Comparison of ENCODE assay signal across 28 cellular contexts in genomic region chr2:9192712-9193111, GRCh38. TPM values are rescaled to one million over a fixed set of nuclear protein-coding genes. Genes with fewer than 3 reads are reported as not detected.
DNase-seq lines count a peak whose midpoint lies in the region; ATAC-seq and TF ChIP-seq lines count a peak whose summit lies in the region.
"Had no signal": no experiment of that assay in that cellular context is flagged by ENCODE, and none has a peak within 500 bp of the region (broad histone marks: within the 10 kb centered on the region; RNA-seq: fewer than 3 reads in every experiment).

No MANE protein-coding gene starts in this region.

- DNase-seq in IMR-90 (no peak), mesenchymal stem cell (no peak), suprapubic skin (ENCODE audit: low spot score in 2 of 2) (no peak), NCI-H187 (lab: John Stamatoyannopoulos, UW) (no peak), KBM-7 (no peak)
- DNase-seq: ACHN; activated CD4-positive, alpha-beta T cell treated with anti-CD3 and anti-CD28 coated beads for 1 hour; activated CD8-positive, alpha-beta T cell treated with anti-CD3 and anti-CD28 coated beads, Interleukin-2, amount 10 ng/mL, durations not matched to agents 7 days and 5 days; activated effector memory CD4-positive, alpha-beta T cell treated with anti-CD3 and anti-CD28 coated beads, Interleukin-2, amount 50 U/mL, for 16 hours; activated T-cell treated with anti-CD3 and anti-CD28 coated beads for 4 hours; colonic mucosa; GOT3; kidney; NCI-H2029; NCI-H2227 treated with DMSO at 0.1 percent for 48 hours; NCI-H774; RPMI8226; stimulated activated CD4-positive, alpha-beta T cell treated with anti-CD3 and anti-CD28 coated beads, Interleukin-4, amount 100 ng/mL, for 4 hours; stimulated activated naive CD4-positive, alpha-beta T cell treated with Interleukin-2 at 50 U/mL for 16 hours; T-helper 17 cell had no signal

- H3K27ac ChIP-seq in ACC112 (ENCODE audit: low read depth, low read length) (peak overlapping the region; percentile 95), IMR-90 (ENCODE audit: insufficient read depth, low read length) (peak overlapping the region; percentile 16; the same call in 1 of the 2 replicates), mesenchymal stem cell (ENCODE audit: low read length, poor library complexity, severe bottlenecking) (no peak overlapping the region), suprapubic skin (peak overlapping the region; percentile 64)
- H3K27ac ChIP-seq: C4-2B, neutrophil, SK-N-MC had no signal

- H2AK5ac ChIP-seq in IMR-90 (ENCODE audit: low read depth, low read length) = peak overlapping the region; percentile 53; the same call in 1 of the 2 replicates
- H2AK5ac ChIP-seq in mesenchymal stem cell (ENCODE audit: low read length, severe bottlenecking) = no peak overlapping the region

- peak overlapping the region; percentile 25 for H2AK9ac ChIP-seq in IMR-90 (replicated peaks; ENCODE audit: low read depth, low read length, poor library complexity)

- H3K4me2 ChIP-seq in IMR-90 (ENCODE audit: low read depth, low read length) = no peak overlapping the region
- no peak overlapping the region for H3K4me2 ChIP-seq in mesenchymal stem cell (ENCODE audit: low read length, poor library complexity, severe bottlenecking)

- POLR2A ChIA-PET in IMR-90 (lab: Charles Lee; ENCODE audit: unreplicated experiment) = no interaction called here

- TF ChIP-seq EP300 in suprapubic skin (IDR thresholded peaks at IDR 0.05) = no peak

- H3K9me1 ChIP-seq in IMR-90 (ENCODE audit: insufficient read depth, low read length) = peaks cover 7% of the 10 kb centered on the region; the same call in 1 of the 2 replicates

- H3K18ac ChIP-seq in IMR-90 (ENCODE audit: low read depth, low read length) = no peak overlapping the region; the same call in 1 of the 2 replicates
- H3K18ac ChIP-seq in mesenchymal stem cell (ENCODE audit: low read depth in 1 of 2, low read length in 2 of 2) = peak overlapping the region in 1 of 2 experiments; percentile 91

- H2BK5ac ChIP-seq in IMR-90 (ENCODE audit: low read depth, low read length, poor library complexity, severe bottlenecking) = no peak overlapping the region
- no peak overlapping the region for H2BK5ac ChIP-seq in mesenchymal stem cell (ENCODE audit: low read depth, low read length, poor library complexity, severe bottlenecking)

- 0 out of 2 replicates have a peak overlapping the region, but pooled peaks have one; percentile 37 for H4K5ac ChIP-seq in IMR-90 (ENCODE audit: low read depth, low read length)

- no peaks in the 10 kb centered on the region for H4K20me1 ChIP-seq in IMR-90 (ENCODE audit: insufficient read depth, low read length)

- CTCF ChIA-PET in IMR-90 (lab: Yijun Ruan, JAX) = interaction anchor here (1.0 to 1.4 kb wide), 2 partner anchors 12 kb away, joined by 3 to 4 read pairs; no protein-coding TSS in a partner anchor

- in situ Hi-C loops in IMR-90 (cut with MboI; ENCODE audit: low sequenced_read_pairs) (no loop called here), KBM-7 (cut with MboI; ENCODE audit: low pct_unique_long_range_greater_than_20kb, low sequenced_read_pairs) (no loop called here)

- dilution Hi-C loops in IMR-90 (cut with HindIII; ENCODE audit: low sequenced_read_pairs, unreplicated experiment) = no loop called here

- intact Hi-C loops in IMR-90 (cut with micrococcal nuclease) = loop anchor here (5.0 kb wide), 1 partner anchor 50 kb away; no protein-coding TSS in a partner anchor

- H2BK120ac ChIP-seq in IMR-90 (ENCODE audit: low read depth, low read length) = peak overlapping the region; percentile 3; the same call in 1 of the 2 replicates
- H2BK120ac ChIP-seq in mesenchymal stem cell (ENCODE audit: low read depth, low read length) = peak overlapping the region; percentile 42

- H3K4ac ChIP-seq in IMR-90 (ENCODE audit: low read depth, low read length) (peak overlapping the region; percentile 25; the same call in 1 of the 2 replicates), mesenchymal stem cell (ENCODE audit: low read depth in 1 of 2, low read length in 2 of 2) (peak overlapping the region; percentile 3 to 61)

- H2BK15ac ChIP-seq in IMR-90 (ENCODE audit: low read depth, low read length) (0 out of 3 replicates have a peak overlapping the region, but pooled peaks have one; percentile 25), mesenchymal stem cell (ENCODE audit: low read depth, poor library complexity, severe bottlenecking) (no peak overlapping the region)

- peaks cover 45% of the 10 kb centered on the region for H3K4me1 ChIP-seq in ACC112 (ENCODE audit: control insufficient read depth, insufficient read depth, low read length, unreplicated experiment)
- H3K4me1 ChIP-seq in IMR-90 (ENCODE audit: control insufficient read depth, insufficient read depth, low read length) = peaks cover 14% of the 10 kb centered on the region
- H3K4me1 ChIP-seq in mesenchymal stem cell (ENCODE audit: control insufficient read depth, insufficient read depth, low read depth, low read length) = peaks cover 7% of the 10 kb centered on the region
- H3K4me1 ChIP-seq in suprapubic skin = peaks cover 22% of the 10 kb centered on the region
- H3K4me1 ChIP-seq: colonic mucosa had no signal

- no peak overlapping the region for H3K56ac ChIP-seq in IMR-90 (ENCODE audit: extremely low read depth, insufficient read depth, low read length)

- H4K8ac ChIP-seq in IMR-90 (ENCODE audit: low read depth in 2 of 2, low read length in 2 of 2) (0 out of 4 replicates have a peak overlapping the region, but pooled peaks of 1 of the 2 experiments have one; percentile 28), mesenchymal stem cell (ENCODE audit: low read length) (peak overlapping the region; percentile 21)

- H3K9me3 ChIP-seq in IMR-90 (ENCODE audit: control insufficient read depth, insufficient read depth, low read length) = no peaks in the 10 kb centered on the region
- H3K9me3 ChIP-seq in mesenchymal stem cell (ENCODE audit: control insufficient read depth, low read length) = no peaks in the 10 kb centered on the region
- H3K9me3 ChIP-seq in suprapubic skin = no peaks in the 10 kb centered on the region
- H3K9me3 ChIP-seq: colonic mucosa, neutrophil had no signal

- H2AFZ ChIP-seq in ACC112 (ENCODE audit: low read length, unreplicated experiment) (no peak overlapping the region), IMR-90 (replicated peaks; ENCODE audit: low read length, poor library complexity) (peak overlapping the region; percentile 53), mesenchymal stem cell (ENCODE audit: low read depth, low read length) (no peak overlapping the region)

- H3K9ac ChIP-seq in IMR-90 (ENCODE audit: low read depth, low read length) (no peak overlapping the region), mesenchymal stem cell (ENCODE audit: low read length) (peak overlapping the region; percentile 86)

- TF ChIP-seq POLR2A in IMR-90 (IDR thresholded peaks at IDR 0.05; ENCODE audit: low read depth, low read length) = no peak
- no peak for TF ChIP-seq POLR2A in suprapubic skin (IDR thresholded peaks at IDR 0.05)

- no peak for TF ChIP-seq RAD21 in IMR-90 (IDR thresholded peaks at IDR 0.05; ENCODE audit: low read length)

- H3K23ac ChIP-seq in IMR-90 (ENCODE audit: low read depth, low read length) (no peak overlapping the region), mesenchymal stem cell (ENCODE audit: low read length in 2 of 2) (no peak overlapping the region)

- H3K27me3 ChIP-seq in ACC112 (ENCODE audit: insufficient read depth, low read length) (no peaks in the 10 kb centered on the region), IMR-90 (ENCODE audit: control insufficient read depth, insufficient read depth, low read length) (no peaks in the 10 kb centered on the region), mesenchymal stem cell (ENCODE audit: control insufficient read depth in 1 of 2, insufficient read depth in 1 of 2, low read length in 2 of 2) (no peaks in the 10 kb centered on the region), suprapubic skin (no peaks in the 10 kb centered on the region)
- H3K27me3 ChIP-seq: colonic mucosa, neutrophil had no signal

- H3K14ac ChIP-seq in IMR-90 (replicated peaks; ENCODE audit: low read depth, low read length) (peak overlapping the region; percentile 37; the same call in 1 of the 2 replicates), mesenchymal stem cell (ENCODE audit: low read length in 2 of 2) (peak overlapping the region in 1 of 2 experiments; percentile 83)

- H3K36me3 ChIP-seq in ACC112 (ENCODE audit: insufficient read depth, low read length) (no peaks in the 10 kb centered on the region), IMR-90 (ENCODE audit: control insufficient read depth, insufficient read depth, low read length) (no peaks in the 10 kb centered on the region), mesenchymal stem cell (ENCODE audit: control insufficient read depth in 1 of 2, insufficient read depth in 2 of 2, low read depth in 1 of 2, low read length in 2 of 2) (no peaks in the 10 kb centered on the region), suprapubic skin (no peaks in the 10 kb centered on the region)
- H3K36me3 ChIP-seq: colonic mucosa, neutrophil had no signal

- H3K79me1 ChIP-seq in IMR-90 (ENCODE audit: low read depth in 1 of 2, low read length in 2 of 2) (no peaks in the 10 kb centered on the region), mesenchymal stem cell (replicated peaks; ENCODE audit: low read length, poor library complexity, severe bottlenecking) (no peaks in the 10 kb centered on the region)

- H3K4me3 ChIP-seq in ACC112 (ENCODE audit: low read depth, low read length) (no peak overlapping the region), IMR-90 (ENCODE audit: insufficient read depth, low read depth, low read length) (no peak overlapping the region), mesenchymal stem cell (ENCODE audit: insufficient read depth in 1 of 2, low read depth in 1 of 2, low read length in 2 of 2) (no peak overlapping the region), suprapubic skin (no peak overlapping the region)
- H3K4me3 ChIP-seq: colonic mucosa, GM12878, lung, SK-N-MC had no signal

- BruUV-seq in IMR-90 (replicated peaks; lab: Mats Ljungman, UMichigan) = no TSS peak

- ATAC-seq in IMR-90 (ENCODE audit: low read depth) (no peak), HG02759 (IDR thresholded peaks at IDR 0.05; ENCODE audit: unreplicated experiment) (no peak), HG03045 (IDR thresholded peaks at IDR 0.05; ENCODE audit: unreplicated experiment) (no peak)
- ATAC-seq: activated CD8-positive, alpha-beta T cell treated with anti-CD3 and anti-CD28 coated beads, Interleukin-2, amount 10 ng/mL, durations not matched to agents 7 days and 5 days; GM12878; T-helper 17 cell had no signal

- TF ChIP-seq CTCF in IMR-90 (conservative IDR thresholded peaks at IDR 0.05; ENCODE audit: low read depth, low read length) (no peak), suprapubic skin (IDR thresholded peaks at IDR 0.05) (no peak)

- no CpG with 5 or more reads among the region's 3 CpGs for WGBS in IMR-90 (ENCODE audit: extremely low coverage in 2 of 2, insufficient read length in 1 of 2), 2 experiments
- WGBS in mesenchymal stem cell = 99% methylated on average over 2 of the region's 3 CpGs
- WGBS in suprapubic skin = 93% methylated on average over 3 of the region's 3 CpGs

- H4K91ac ChIP-seq in IMR-90 (ENCODE audit: insufficient read depth, low read depth, low read length) (no peak overlapping the region), mesenchymal stem cell (ENCODE audit: low read length) (no peak overlapping the region)

- H2BK12ac ChIP-seq in mesenchymal stem cell (ENCODE audit: low read length in 2 of 2) = peak overlapping the region in 1 of 2 experiments; percentile 92

- H2BK20ac ChIP-seq in IMR-90 (ENCODE audit: low read depth, low read length) = no peak overlapping the region; the same call in 1 of the 2 replicates

- no peaks in the 10 kb centered on the region for H3K79me2 ChIP-seq in ACC112 (ENCODE audit: control insufficient read depth, insufficient read depth, low read length, unreplicated experiment)

RNA-seq across cellular contexts. Expression of gene ASAP2, which starts 13.9 kb away (rescaled TPM):
- 19.7 and 26.9 TPM in 2 replicates for total RNA-seq in IMR-90 (2012; rRNA removed)
- polyA plus RNA-seq in IMR-90 (2012; rRNA removed) = 25.0 and 28.1 TPM in 2 replicates
- polyA plus RNA-seq in IMR-90 (2012; cell fraction: cytosol; rRNA removed) = 10.0 and 11.4 TPM in 2 replicates
- polyA plus RNA-seq in IMR-90 (2012; cell fraction: nucleus; rRNA removed; ENCODE audit: low replicate concordance) = 23.8 and 56.1 TPM in 2 replicates
- 27.5 TPM for polyA plus RNA-seq in mesenchymal stem cell (2013, experiment 1 of 2)
- 23.9 TPM for polyA plus RNA-seq in mesenchymal stem cell (2013, experiment 2 of 2)
- 10 to 100 TPM; 22.0 to 54.6 (median 30.0) TPM for total RNA-seq in suprapubic skin
- total RNA-seq: activated CD8-positive, alpha-beta T cell treated with anti-CD3 and anti-CD28 coated beads, Interleukin-2, amount 10 ng/mL, durations not matched to agents 7 days and 5 days had no signal
